Comparison of ENCODE assay signal across 28 cellular contexts in the genomic region with DNA sequence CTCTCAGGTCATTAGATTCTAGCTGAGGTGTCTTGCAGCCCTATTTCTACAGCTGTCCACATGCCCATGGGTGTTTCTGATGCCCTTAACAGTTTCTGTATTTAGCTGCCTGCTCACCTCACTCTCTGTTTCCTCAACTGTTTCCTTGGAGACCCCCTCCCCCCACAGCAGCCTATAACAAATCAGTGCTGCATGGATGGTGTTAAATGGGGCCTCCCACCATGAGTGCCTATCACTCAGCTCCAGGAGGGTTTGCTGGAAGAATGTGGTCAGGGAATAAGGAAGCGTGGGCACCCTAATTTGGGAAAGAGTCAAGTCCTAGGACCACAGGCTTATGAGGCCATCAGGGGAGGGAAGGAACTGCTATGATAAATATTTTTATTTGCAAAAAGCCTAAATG. TPM values are rescaled to one million over a fixed set of nuclear protein-coding genes. Genes with fewer than 3 reads are reported as not detected.
DNase-seq lines count a peak whose midpoint lies in the region; TF ChIP-seq lines count a peak whose summit lies in the region.
"Had no signal": no experiment of that assay in that cellular context is flagged by ENCODE, and none has a peak within 500 bp of the region (broad histone marks: within the 10 kb centered on the region; RNA-seq: fewer than 3 reads in every experiment).

No MANE protein-coding gene starts in this region.

- H3K9ac ChIP-seq in MM.1S (ENCODE audit: low read length): no peak overlapping the region

- H2AFZ ChIP-seq in osteoblast (ENCODE audit: low read length) (no peak overlapping the region), MM.1S (ENCODE audit: low read length) (no peak overlapping the region)

- peaks cover 4% of the 10 kb centered on the region for H3K27me3 ChIP-seq in left ventricle myocardium inferior (ENCODE audit: low read depth)
- H3K27me3 ChIP-seq in osteoblast (ENCODE audit: insufficient read depth, low read length): peaks cover 5% of the 10 kb centered on the region
- no peaks in the 10 kb centered on the region for H3K27me3 ChIP-seq in MM.1S (replicated peaks; ENCODE audit: insufficient read depth, low read length)
- H3K27me3 ChIP-seq: thyroid gland had no signal

- H3K9me3 ChIP-seq in left ventricle myocardium inferior (replicated peaks) (peaks cover 1% of the 10 kb centered on the region), osteoblast (ENCODE audit: low read depth, low read length) (peaks cover 1% of the 10 kb centered on the region), MM.1S (replicated peaks; ENCODE audit: insufficient read depth, low read length) (no peaks in the 10 kb centered on the region)
- H3K9me3 ChIP-seq: HAP-1, thyroid gland had no signal

- H3K27ac ChIP-seq in left ventricle myocardium inferior (replicated peaks): peak overlapping the region; percentile 30
- no peak overlapping the region for H3K27ac ChIP-seq in osteoblast (ENCODE audit: low read depth, low read length)
- no peak overlapping the region for H3K27ac ChIP-seq in MM.1S (ENCODE audit: low read length)
- H3K27ac ChIP-seq: thyroid gland had no signal

- TF ChIP-seq CTCF in left ventricle myocardium inferior (IDR thresholded peaks at IDR 0.05; ENCODE audit: borderline replicate concordance) (no peak), osteoblast (IDR thresholded peaks at IDR 0.05; ENCODE audit: extremely low read depth, low read depth, low read length) (no peak), MM.1S (IDR thresholded peaks at IDR 0.05; ENCODE audit: low read length) (no peak)

- H4K20me1 ChIP-seq in osteoblast (ENCODE audit: insufficient read depth, low read length) (no peaks in the 10 kb centered on the region), MM.1S (ENCODE audit: insufficient read depth, low read length) (no peaks in the 10 kb centered on the region)

- H3K9me2 ChIP-seq in MM.1S (replicated peaks; ENCODE audit: insufficient read depth, low read length): no peaks in the 10 kb centered on the region

- H3K4me3 ChIP-seq in left ventricle myocardium inferior: no peak overlapping the region
- no peak overlapping the region for H3K4me3 ChIP-seq in osteoblast (ENCODE audit: insufficient read depth, low read length)
- H3K4me3 ChIP-seq in MM.1S (ENCODE audit: low read length): no peak overlapping the region
- H3K4me3 ChIP-seq: dorsolateral prefrontal cortex, HAP-1, stomach, thyroid gland had no signal

- H3F3A ChIP-seq in MM.1S (ENCODE audit: insufficient read depth, low read length): no peaks in the 10 kb centered on the region

- DNase-seq in NCI-H1417 (lab: John Stamatoyannopoulos, UW): peak; percentile 32 to 68 (median 35)
- no peak for DNase-seq in NCI-H1417 treated with DMSO at 0.1 percent for 48 hours (lab: John Stamatoyannopoulos, UW)
- DNase-seq in NCI-H69 (lab: John Stamatoyannopoulos, UW): peak; percentile 44
- DNase-seq in left ventricle myocardium inferior: no peak
- peak; percentile 70 for DNase-seq in osteoblast (ENCODE audit: insufficient read length, low spot score, missing footprints)
- DNase-seq in MM.1S: no peak
- DNase-seq in NCI-H748 (lab: John Stamatoyannopoulos, UW; ENCODE audit: unreplicated experiment): no peak
- no peak for DNase-seq in NCI-H524 treated with DMSO at 0.1 percent for 48 hours (lab: John Stamatoyannopoulos, UW)
- DNase-seq: 8988T; activated CD4-positive, alpha-beta T cell treated with anti-CD3 and anti-CD28 coated beads for 48 hours; activated gamma-delta T cell; activated naive CD8-positive, alpha-beta T cell treated with anti-CD3 and anti-CD28 coated beads, Interleukin-2, amount 10 ng/mL, durations not matched to agents 7 days and 5 days; activated T-cell treated with anti-CD3 and anti-CD28 coated beads, Interleukin-2, amount 50 U/mL, for 1 hour; CD4-positive, alpha-beta memory T cell; cerebellar nuclear complex; GF-D8; kidney glomerular epithelial cell; NCI-H1105; NCI-H2029; NCI-H2227 treated with DMSO at 0.1 percent for 48 hours; small intestine; stimulated activated CD4-positive, alpha-beta T cell treated with anti-CD3 and anti-CD28 coated beads, Interleukin-1b, Interleukin-23, amount 100 ng/mL, for 48 hours; stimulated activated CD8-positive, alpha-beta memory T cell treated with anti-CD3 and anti-CD28 coated beads, Interleukin-4, amount 100 ng/mL, for 48 hours; stomach; T-helper 9 cell; thyroid gland had no signal

- H3K4me2 ChIP-seq in osteoblast (ENCODE audit: insufficient read depth, low read length) (no peak overlapping the region), MM.1S (ENCODE audit: low read depth, low read length) (no peak overlapping the region)

- intact Hi-C loops in left ventricle myocardium inferior (cut with micrococcal nuclease): no loop called here

- H3K79me2 ChIP-seq in osteoblast (ENCODE audit: insufficient read depth, low read length) (peaks cover 2% of the 10 kb centered on the region), MM.1S (ENCODE audit: low read length) (no peaks in the 10 kb centered on the region)

- H3K36me3 ChIP-seq in left ventricle myocardium inferior (peaks cover 18% of the 10 kb centered on the region), osteoblast (ENCODE audit: insufficient read depth, low read length) (peaks cover 17% of the 10 kb centered on the region), MM.1S (replicated peaks; ENCODE audit: insufficient read depth, low read length) (no peaks in the 10 kb centered on the region)
- H3K36me3 ChIP-seq: thyroid gland had no signal

- H3K4me1 ChIP-seq in left ventricle myocardium inferior (peaks cover 32% of the 10 kb centered on the region), osteoblast (ENCODE audit: insufficient read depth, low read length) (peaks cover 2% of the 10 kb centered on the region), MM.1S (ENCODE audit: low read length) (no peaks in the 10 kb centered on the region)
- H3K4me1 ChIP-seq: HAP-1 had no signal

RNA-seq across cellular contexts. Expression of a gene that starts 8.6 kb away (rescaled TPM):
- total RNA-seq in left ventricle myocardium inferior (0.74 TPM), osteoblast (2.4 and 4.3 TPM in 2 replicates)

RNA-seq across cellular contexts. Expression of a gene that starts 25.1 kb away (rescaled TPM):
- 864 TPM for total RNA-seq in left ventricle myocardium inferior
- total RNA-seq in osteoblast: 1,511 and 1,512 TPM in 2 replicates

Comparison
In these comparisons a context has a peak if more than half of its experiments do, and no peak if none do; other contexts are left out.
1. DNase-seq: peak in NCI-H1417 (3 of 3), NCI-H69 (single experiment) and osteoblast (single experiment); none in NCI-H1417 treated with DMSO at 0.1 percent for 48 hours (single experiment), left ventricle myocardium inferior (single experiment), MM.1S (single experiment), NCI-H748 (single experiment) and NCI-H524 treated with DMSO at 0.1 percent for 48 hours (single experiment).